Comparison of ENCODE assay signal across 1 cellular context in genomic region chr9:129040113-129040643, GRCh38.
TF ChIP-seq lines count a peak whose summit lies in the region.

No MANE protein-coding gene starts in this region.

TF ChIP-seq in K562, 482 proteins besides CTCF, POLR2A, EP300 and RAD21 (continued from another document and continues in another):
- TF ChIP-seq MNT (conservative IDR thresholded peaks at IDR 0.05) (peak in 1 of 2 experiments; percentile 42; a peak in 1 of 4 replicates), POLR3A (IDR thresholded peaks at IDR 0.05; ENCODE audit: borderline replicate concordance, extremely low read depth, insufficient read depth, insufficient read length) (no peak), NKRF (IDR thresholded peaks at IDR 0.05; ENCODE audit: borderline replicate concordance) (no peak), SMARCA5 (IDR thresholded peaks at IDR 0.05) (no peak), SMAD4 (CRISPR knock-in tag; conservative IDR thresholded peaks at IDR 0.05) (peak; percentile 54; the same call in 1 of the 2 replicates), TRIM24 (IDR thresholded peaks at IDR 0.05) (no peak), RCOR1 (IDR thresholded peaks at IDR 0.05; ENCODE audit: borderline replicate concordance in 1 of 2, low read depth in 2 of 2, low read length in 2 of 2) (no peak), TAL1 (IDR thresholded peaks at IDR 0.05) (peak; percentile 65), ZNF444 (CRISPR knock-in tag; IDR thresholded peaks at IDR 0.05) (no peak), ZNF263 (CRISPR knock-in tag; IDR thresholded peaks at IDR 0.05; ENCODE audit: borderline replicate concordance) (no peak), TEAD1 (CRISPR knock-in tag; IDR thresholded peaks at IDR 0.05) (peak; percentile 38 to 59; a peak in 1 of 4 replicates), ZNF3 (CRISPR knock-in tag; IDR thresholded peaks at IDR 0.05) (no peak), PRMT5 (CRISPR knock-in tag; IDR thresholded peaks at IDR 0.05) (no peak), POU5F1 (IDR thresholded peaks at IDR 0.05; ENCODE audit: borderline replicate concordance, low read depth, low read length, partially characterized antibody) (no peak), MYNN (IDR thresholded peaks at IDR 0.05) (peak; percentile 55; the same call in 1 of the 2 replicates), MYNN (CRISPR knock-in tag; IDR thresholded peaks at IDR 0.05) (no peak), UBTF (IDR thresholded peaks at IDR 0.05; ENCODE audit: borderline replicate concordance in 1 of 2, low read depth in 2 of 2, low read length in 2 of 2) (0 out of 4 replicates have a peak, but pooled peaks of 1 of the 2 experiments have one; percentile 47), NR3C1 (CRISPR knock-in tag; IDR thresholded peaks at IDR 0.05) (no peak), POLR2AphosphoS5 (IDR thresholded peaks at IDR 0.05; ENCODE audit: control insufficient read depth, insufficient read depth, low read depth, low read length) (0 out of 2 replicates have a peak, but pooled peaks have one; percentile 24), PCBP2 (IDR thresholded peaks at IDR 0.05; ENCODE audit: low read depth, low read length, poor library complexity, severe bottlenecking) (no peak), CBX1 (IDR thresholded peaks at IDR 0.05; ENCODE audit: low read depth) (no peak), MBD2 (IDR thresholded peaks at IDR 0.05; ENCODE audit: borderline replicate concordance, low read depth) (peak; percentile 30; the same call in 1 of the 2 replicates), FOXM1 (IDR thresholded peaks at IDR 0.05; ENCODE audit: low read depth) (no peak), FOXM1 (CRISPR knock-in tag; IDR thresholded peaks at IDR 0.05; ENCODE audit: low read depth) (no peak), ZEB2 (IDR thresholded peaks at IDR 0.05) (no peak), NR2C1 (IDR thresholded peaks at IDR 0.05) (no peak), NR2C1 (tag; IDR thresholded peaks at IDR 0.05) (no peak), MTA3 (IDR thresholded peaks at IDR 0.05; ENCODE audit: borderline replicate concordance) (peak; percentile 38; the same call in 1 of the 2 replicates), GATAD2B (IDR thresholded peaks at IDR 0.05; ENCODE audit: borderline replicate concordance) (no peak), SRSF1 (IDR thresholded peaks at IDR 0.05; ENCODE audit: low read depth, low read length) (no peak), TCF7 (IDR thresholded peaks at IDR 0.05; ENCODE audit: borderline replicate concordance) (no peak), TEAD4 (IDR thresholded peaks at IDR 0.05; ENCODE audit: low read length) (peak; percentile 73), TEAD4 (CRISPR knock-in tag; IDR thresholded peaks at IDR 0.05; ENCODE audit: borderline replicate concordance) (no peak), DEAF1 (CRISPR knock-in tag; IDR thresholded peaks at IDR 0.05) (no peak), SMARCA4 (IDR thresholded peaks at IDR 0.05) (peak; percentile 43; the same call in 1 of the 2 replicates), ZNF133 (CRISPR knock-in tag; IDR thresholded peaks at IDR 0.05) (no peak), CTBP1 (IDR thresholded peaks at IDR 0.05; ENCODE audit: borderline replicate concordance) (peak; percentile 26; the same call in 1 of the 2 replicates), RBBP5 (IDR thresholded peaks at IDR 0.05; ENCODE audit: borderline replicate concordance, insufficient read depth, low read length, poor library complexity, severe bottlenecking) (peak; percentile 83), DPF2 (IDR thresholded peaks at IDR 0.05) (peak; percentile 66), ZBTB7A (IDR thresholded peaks at IDR 0.05; ENCODE audit: borderline replicate concordance, control insufficient read depth, low read depth, low read length) (no peak), ARID1B (IDR thresholded peaks at IDR 0.05) (peak; percentile 79), DMBX1 (CRISPR knock-in tag; IDR thresholded peaks at IDR 0.05; ENCODE audit: borderline replicate concordance) (0 out of 2 replicates have a peak, but pooled peaks have one; percentile 26), GATA2 (CRISPR knock-in tag; IDR thresholded peaks at IDR 0.05) (peak; percentile 68; the same call in 1 of the 2 replicates), ZNF780A (CRISPR knock-in tag; IDR thresholded peaks at IDR 0.05) (no peak), GTF2F1 (IDR thresholded peaks at IDR 0.05; ENCODE audit: low read depth, low read length) (no peak), TCF3 (CRISPR knock-in tag; IDR thresholded peaks at IDR 0.05) (peak; percentile 73), LEF1 (IDR thresholded peaks at IDR 0.05) (peak; percentile 64), CXXC5 (CRISPR knock-in tag; IDR thresholded peaks at IDR 0.05) (peak; percentile 89), HDAC1 (IDR thresholded peaks at IDR 0.05) (peak in 1 of 2 experiments; percentile 45; a peak in 1 of 4 replicates), CUX1 (CRISPR knock-in tag; IDR thresholded peaks at IDR 0.05) (no peak), U2AF1 (optimal IDR thresholded peaks at IDR 0.05; ENCODE audit: low read depth, low read length) (no peak)
- TF ChIP-seq, protein P1, sequence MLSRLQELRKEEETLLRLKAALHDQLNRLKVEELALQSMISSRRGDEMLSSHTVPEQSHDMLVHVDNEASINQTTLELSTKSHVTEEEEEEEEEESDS (CRISPR knock-in tag; IDR thresholded peaks at IDR 0.05): no peak
- TF ChIP-seq, protein P2, sequence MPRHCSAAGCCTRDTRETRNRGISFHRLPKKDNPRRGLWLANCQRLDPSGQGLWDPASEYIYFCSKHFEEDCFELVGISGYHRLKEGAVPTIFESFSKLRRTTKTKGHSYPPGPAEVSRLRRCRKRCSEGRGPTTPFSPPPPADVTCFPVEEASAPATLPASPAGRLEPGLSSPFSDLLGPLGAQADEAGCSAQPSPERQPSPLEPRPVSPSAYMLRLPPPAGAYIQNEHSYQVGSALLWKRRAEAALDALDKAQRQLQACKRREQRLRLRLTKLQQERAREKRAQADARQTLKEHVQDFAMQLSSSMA (CRISPR knock-in tag; IDR thresholded peaks at IDR 0.05): no peak
- TF ChIP-seq, protein P3, sequence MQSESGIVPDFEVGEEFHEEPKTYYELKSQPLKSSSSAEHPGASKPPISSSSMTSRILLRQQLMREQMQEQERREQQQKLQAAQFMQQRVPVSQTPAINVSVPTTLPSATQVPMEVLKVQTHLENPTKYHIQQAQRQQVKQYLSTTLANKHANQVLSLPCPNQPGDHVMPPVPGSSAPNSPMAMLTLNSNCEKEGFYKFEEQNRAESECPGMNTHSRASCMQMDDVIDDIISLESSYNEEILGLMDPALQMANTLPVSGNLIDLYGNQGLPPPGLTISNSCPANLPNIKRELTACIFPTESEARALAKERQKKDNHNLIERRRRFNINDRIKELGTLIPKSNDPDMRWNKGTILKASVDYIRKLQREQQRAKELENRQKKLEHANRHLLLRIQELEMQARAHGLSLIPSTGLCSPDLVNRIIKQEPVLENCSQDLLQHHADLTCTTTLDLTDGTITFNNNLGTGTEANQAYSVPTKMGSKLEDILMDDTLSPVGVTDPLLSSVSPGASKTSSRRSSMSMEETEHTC (IDR thresholded peaks at IDR 0.05): no peak
- TF ChIP-seq, protein P4, sequence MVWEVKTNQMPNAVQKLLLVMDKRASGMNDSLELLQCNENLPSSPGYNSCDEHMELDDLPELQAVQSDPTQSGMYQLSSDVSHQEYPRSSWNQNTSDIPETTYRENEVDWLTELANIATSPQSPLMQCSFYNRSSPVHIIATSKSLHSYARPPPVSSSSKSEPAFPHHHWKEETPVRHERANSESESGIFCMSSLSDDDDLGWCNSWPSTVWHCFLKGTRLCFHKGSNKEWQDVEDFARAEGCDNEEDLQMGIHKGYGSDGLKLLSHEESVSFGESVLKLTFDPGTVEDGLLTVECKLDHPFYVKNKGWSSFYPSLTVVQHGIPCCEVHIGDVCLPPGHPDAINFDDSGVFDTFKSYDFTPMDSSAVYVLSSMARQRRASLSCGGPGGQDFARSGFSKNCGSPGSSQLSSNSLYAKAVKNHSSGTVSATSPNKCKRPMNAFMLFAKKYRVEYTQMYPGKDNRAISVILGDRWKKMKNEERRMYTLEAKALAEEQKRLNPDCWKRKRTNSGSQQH (CRISPR knock-in tag; IDR thresholded peaks at IDR 0.05): no peak
